1 cellular context compared by ENCODE assay signal in the genomic region with DNA sequence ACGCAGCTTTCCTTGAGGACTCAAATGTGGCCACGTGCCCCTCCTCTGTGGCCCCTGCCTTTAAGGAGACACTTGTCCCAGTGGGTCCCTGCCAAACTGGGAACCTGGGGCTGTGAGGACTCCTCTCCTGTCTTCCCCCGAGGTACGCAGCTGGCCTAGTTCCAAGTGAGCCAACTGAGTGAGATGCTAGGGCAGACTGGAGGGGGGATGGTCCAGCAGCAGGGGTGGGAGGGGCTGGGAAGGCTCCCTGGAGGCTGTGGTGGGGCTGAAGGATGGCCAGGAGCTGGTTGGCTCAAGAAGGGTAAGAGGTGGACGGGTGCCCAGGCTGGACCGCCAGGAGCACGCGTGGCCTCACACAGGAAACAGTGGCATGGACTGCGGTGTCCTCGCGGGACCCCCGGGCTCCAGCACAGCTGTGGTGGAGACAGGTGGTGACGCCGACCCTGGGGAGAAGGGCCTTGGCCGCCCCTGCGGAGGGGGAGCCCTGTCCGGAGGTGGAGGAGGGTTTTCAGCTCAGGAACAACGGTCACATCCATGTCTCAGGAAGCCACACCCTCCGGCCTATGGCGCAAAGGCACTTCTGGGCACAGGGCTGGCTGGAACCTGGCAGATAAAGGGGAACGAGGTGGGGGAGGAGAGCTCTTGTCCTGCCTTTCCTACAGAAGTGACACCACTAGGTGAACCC.
TF ChIP-seq lines count a peak whose summit lies in the region.

No MANE protein-coding gene starts in this region.

TF ChIP-seq in GM23338, 12 proteins besides CTCF, POLR2A, EP300 and RAD21 (continued from another document):
- TF ChIP-seq, protein P1, sequence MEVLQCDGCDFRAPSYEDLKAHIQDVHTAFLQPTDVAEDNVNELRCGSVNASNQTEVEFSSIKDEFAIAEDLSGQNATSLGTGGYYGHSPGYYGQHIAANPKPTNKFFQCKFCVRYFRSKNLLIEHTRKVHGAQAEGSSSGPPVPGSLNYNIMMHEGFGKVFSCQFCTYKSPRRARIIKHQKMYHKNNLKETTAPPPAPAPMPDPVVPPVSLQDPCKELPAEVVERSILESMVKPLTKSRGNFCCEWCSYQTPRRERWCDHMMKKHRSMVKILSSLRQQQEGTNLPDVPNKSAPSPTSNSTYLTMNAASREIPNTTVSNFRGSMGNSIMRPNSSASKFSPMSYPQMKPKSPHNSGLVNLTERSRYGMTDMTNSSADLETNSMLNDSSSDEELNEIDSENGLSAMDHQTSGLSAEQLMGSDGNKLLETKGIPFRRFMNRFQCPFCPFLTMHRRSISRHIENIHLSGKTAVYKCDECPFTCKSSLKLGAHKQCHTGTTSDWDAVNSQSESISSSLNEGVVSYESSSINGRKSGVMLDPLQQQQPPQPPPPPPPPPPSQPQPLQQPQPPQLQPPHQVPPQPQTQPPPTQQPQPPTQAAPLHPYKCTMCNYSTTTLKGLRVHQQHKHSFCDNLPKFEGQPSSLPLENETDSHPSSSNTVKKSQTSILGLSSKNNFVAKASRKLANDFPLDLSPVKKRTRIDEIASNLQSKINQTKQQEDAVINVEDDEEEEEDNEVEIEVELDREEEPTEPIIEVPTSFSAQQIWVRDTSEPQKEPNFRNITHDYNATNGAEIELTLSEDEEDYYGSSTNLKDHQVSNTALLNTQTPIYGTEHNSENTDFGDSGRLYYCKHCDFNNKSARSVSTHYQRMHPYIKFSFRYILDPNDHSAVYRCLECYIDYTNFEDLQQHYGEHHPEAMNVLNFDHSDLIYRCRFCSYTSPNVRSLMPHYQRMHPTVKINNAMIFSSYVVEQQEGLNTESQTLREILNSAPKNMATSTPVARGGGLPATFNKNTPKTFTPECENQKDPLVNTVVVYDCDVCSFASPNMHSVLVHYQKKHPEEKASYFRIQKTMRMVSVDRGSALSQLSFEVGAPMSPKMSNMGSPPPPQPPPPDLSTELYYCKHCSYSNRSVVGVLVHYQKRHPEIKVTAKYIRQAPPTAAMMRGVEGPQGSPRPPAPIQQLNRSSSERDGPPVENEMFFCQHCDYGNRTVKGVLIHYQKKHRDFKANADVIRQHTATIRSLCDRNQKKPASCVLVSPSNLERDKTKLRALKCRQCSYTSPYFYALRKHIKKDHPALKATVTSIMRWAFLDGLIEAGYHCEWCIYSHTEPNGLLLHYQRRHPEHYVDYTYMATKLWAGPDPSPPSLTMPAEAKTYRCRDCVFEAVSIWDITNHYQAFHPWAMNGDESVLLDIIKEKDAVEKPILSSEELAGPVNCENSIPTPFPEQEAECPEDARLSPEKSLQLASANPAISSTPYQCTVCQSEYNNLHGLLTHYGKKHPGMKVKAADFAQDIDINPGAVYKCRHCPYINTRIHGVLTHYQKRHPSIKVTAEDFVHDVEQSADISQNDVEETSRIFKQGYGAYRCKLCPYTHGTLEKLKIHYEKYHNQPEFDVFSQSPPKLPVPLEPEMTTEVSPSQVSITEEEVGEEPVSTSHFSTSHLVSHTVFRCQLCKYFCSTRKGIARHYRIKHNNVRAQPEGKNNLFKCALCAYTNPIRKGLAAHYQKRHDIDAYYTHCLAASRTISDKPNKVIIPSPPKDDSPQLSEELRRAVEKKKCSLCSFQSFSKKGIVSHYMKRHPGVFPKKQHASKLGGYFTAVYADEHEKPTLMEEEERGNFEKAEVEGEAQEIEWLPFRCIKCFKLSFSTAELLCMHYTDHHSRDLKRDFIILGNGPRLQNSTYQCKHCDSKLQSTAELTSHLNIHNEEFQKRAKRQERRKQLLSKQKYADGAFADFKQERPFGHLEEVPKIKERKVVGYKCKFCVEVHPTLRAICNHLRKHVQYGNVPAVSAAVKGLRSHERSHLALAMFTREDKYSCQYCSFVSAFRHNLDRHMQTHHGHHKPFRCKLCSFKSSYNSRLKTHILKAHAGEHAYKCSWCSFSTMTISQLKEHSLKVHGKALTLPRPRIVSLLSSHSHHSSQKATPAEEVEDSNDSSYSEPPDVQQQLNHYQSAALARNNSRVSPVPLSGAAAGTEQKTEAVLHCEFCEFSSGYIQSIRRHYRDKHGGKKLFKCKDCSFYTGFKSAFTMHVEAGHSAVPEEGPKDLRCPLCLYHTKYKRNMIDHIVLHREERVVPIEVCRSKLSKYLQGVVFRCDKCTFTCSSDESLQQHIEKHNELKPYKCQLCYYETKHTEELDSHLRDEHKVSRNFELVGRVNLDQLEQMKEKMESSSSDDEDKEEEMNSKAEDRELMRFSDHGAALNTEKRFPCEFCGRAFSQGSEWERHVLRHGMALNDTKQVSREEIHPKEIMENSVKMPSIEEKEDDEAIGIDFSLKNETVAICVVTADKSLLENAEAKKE (CRISPR knock-in tag; IDR thresholded peaks at IDR 0.05) = no peak
- TF ChIP-seq CREB1 (CRISPR knock-in tag; IDR thresholded peaks at IDR 0.05; ENCODE audit: low read depth) (no peak), JUNB (IDR thresholded peaks at IDR 0.05; ENCODE audit: unreplicated experiment) (no peak)
TF ChIP-seq in GM23338: peak in this region for 0.
